Comparison of ENCODE assay signal across 8 cellular contexts in the genomic region with DNA sequence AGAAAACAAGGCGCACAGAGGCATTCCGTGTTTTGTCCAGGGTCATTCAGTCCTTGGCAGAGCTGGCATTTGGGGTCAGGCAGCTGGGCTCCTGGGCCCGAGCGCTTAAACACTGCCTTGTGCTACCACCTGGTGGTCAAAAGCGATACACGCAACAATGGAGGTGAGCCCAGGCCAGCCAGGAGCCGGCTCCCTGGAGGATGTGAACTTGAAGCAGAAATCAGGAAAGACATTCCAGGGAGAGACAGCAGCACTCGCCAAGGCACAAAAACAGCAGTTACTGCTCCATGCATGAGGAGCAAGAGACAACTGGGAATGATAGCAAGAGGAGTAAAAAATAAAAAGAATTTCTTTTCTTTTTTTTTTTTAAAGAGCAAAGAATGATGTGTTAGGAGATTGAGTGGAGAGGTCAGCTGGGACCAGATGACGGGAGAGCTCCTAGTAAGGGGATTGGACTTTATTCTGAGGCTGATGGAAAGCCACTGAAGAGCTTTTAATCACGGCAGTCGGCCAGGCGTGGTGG. TPM values are rescaled to one million over a fixed set of nuclear protein-coding genes. Genes with fewer than 3 reads are reported as not detected.
DNase-seq lines count a peak whose midpoint lies in the region; ATAC-seq and TF ChIP-seq lines count a peak whose summit lies in the region.
"Had no signal": no experiment of that assay in that cellular context is flagged by ENCODE, and none has a peak within 500 bp of the region (broad histone marks: within the 10 kb centered on the region; RNA-seq: fewer than 3 reads in every experiment).

No MANE protein-coding gene starts in this region.

- H3K56ac ChIP-seq in H9 (ENCODE audit: insufficient read length, low read depth, low read length) = no peak overlapping the region

- H2BK120ac ChIP-seq in H9 (ENCODE audit: low read depth, low read length, poor library complexity, severe bottlenecking) = no peak overlapping the region

- H4K91ac ChIP-seq in H9 (ENCODE audit: insufficient read length, low read depth, low read length) = no peak overlapping the region

- H3K36me3 Mint-ChIP-seq in H9 (ENCODE audit: insufficient read depth in 1 of 3, low read depth in 3 of 3) (no peaks in the 10 kb centered on the region; a peak in 1 of 7 replicates), T-cell (no peaks in the 10 kb centered on the region)

- ATAC-seq in T-cell (replicated peaks in 1 of 4) = peak; percentile 64 to 75 (median 68)
- peak; percentile 98 to 99 for ATAC-seq in right cardiac atrium

- H2AFZ ChIP-seq in H9 (ENCODE audit: low read length) = no peak overlapping the region

- H4K8ac ChIP-seq in H9 (replicated peaks; ENCODE audit: insufficient read length, low read depth, low read length) = no peak overlapping the region

- no peaks in the 10 kb centered on the region for H4K20me1 ChIP-seq in H9 (ENCODE audit: control insufficient read depth, insufficient read depth, insufficient read length)

- no peak overlapping the region for H4K5ac ChIP-seq in H9 (ENCODE audit: insufficient read length, low read depth, low read length)

- no peak overlapping the region for H3K9ac ChIP-seq in H9 (ENCODE audit: extremely low read depth, insufficient read length, low read length)

- H3K4me1 Mint-ChIP-seq in H9 (peaks cover 3 to 5% of the 10 kb centered on the region in 2 experiments; a peak in 3 of 4 replicates), T-cell (peaks cover 1 to 6% (median 2%) of the 10 kb centered on the region in 3 donors)

- H3K27me3 Mint-ChIP-seq in H9 (ENCODE audit: low read depth) (no peaks in the 10 kb centered on the region), T-cell (peaks cover 1 to 3% of the 10 kb centered on the region in 2 donors)

- CTCF ChIA-PET in T-cell (lab: Charles Lee) = interaction anchor here (0.6 to 2.0 kb wide), 25 partner anchors 8 to 732 kb away, joined by 3 to 7 read pairs (median 3); a partner anchor contains a TSS

- no peaks in the 10 kb centered on the region for H3K79me1 ChIP-seq in H9 (ENCODE audit: insufficient read depth, low read depth, low read length, poor library complexity, severe bottlenecking)

- TF ChIP-seq CTCF in GM12873 (IDR thresholded peaks at IDR 0.05; ENCODE audit: insufficient read depth, low read depth, low read length, missing control alignments) (peak; percentile 82), H9 (conservative IDR thresholded peaks at IDR 0.05) (peak; percentile 93)

- no peaks in the 10 kb centered on the region for H3K4me1 ChIP-seq in H9 (ENCODE audit: insufficient read depth, low read length)
- no peaks in the 10 kb centered on the region for H3K4me1 ChIP-seq in right cardiac atrium (ENCODE audit: control insufficient read depth, insufficient read depth, low read length)

- H3K18ac ChIP-seq in H9 (ENCODE audit: insufficient read length, low read depth, low read length) = no peak overlapping the region

- H3K4ac ChIP-seq in H9 (ENCODE audit: low read depth, low read length) = no peak overlapping the region

- no peak overlapping the region for H2BK12ac ChIP-seq in H9 (ENCODE audit: insufficient read length, low read depth, low read length)

- H2AK5ac ChIP-seq in H9 (ENCODE audit: insufficient read length, low read length) = no peak overlapping the region

- no peak overlapping the region for H2BK15ac ChIP-seq in H9 (ENCODE audit: low read depth, low read length)

- no peaks in the 10 kb centered on the region for H3K23me2 ChIP-seq in H9 (ENCODE audit: insufficient read length, low read depth, low read length, poor library complexity, severe bottlenecking)

- H3K9me3 ChIP-seq in H9 (ENCODE audit: control insufficient read depth, low read depth, low read length) = no peaks in the 10 kb centered on the region
- no peaks in the 10 kb centered on the region for H3K9me3 ChIP-seq in right cardiac atrium (ENCODE audit: control insufficient read depth, low read length)

- no peak overlapping the region for H3K4me3 ChIP-seq in right cardiac atrium (ENCODE audit: low read length)
- H3K4me3 ChIP-seq in skeletal muscle cell (ENCODE audit: low read depth, low read length) = no peak overlapping the region

- no peak overlapping the region for H3K23ac ChIP-seq in H9 (ENCODE audit: insufficient read length, low read depth, low read length)

- H3K9me3 Mint-ChIP-seq in H9 = no peaks in the 10 kb centered on the region
- H3K9me3 Mint-ChIP-seq in T-cell = no peaks in the 10 kb centered on the region

- no peak overlapping the region for H3K4me2 ChIP-seq in H9 (ENCODE audit: insufficient read depth, insufficient read length, low read length)

- H3K27ac Mint-ChIP-seq in H9 (no peak overlapping the region), T-cell (no peak overlapping the region)

- no peak overlapping the region for H3T11ph ChIP-seq in H9 (ENCODE audit: low read length)

- POLR2A ChIA-PET in T-cell (lab: Charles Lee) = no interaction called here

- WGBS in H9 (ENCODE audit: extremely low coverage, insufficient read length, low lambda C conversion rate) = no CpG with 5 or more reads among the region's 12 CpGs
- WGBS in right cardiac atrium = 17% methylated on average over 12 of the region's 12 CpGs

- H3K79me2 ChIP-seq in H9 (ENCODE audit: insufficient read depth, low read length) = no peaks in the 10 kb centered on the region

- H3K14ac ChIP-seq in H9 (ENCODE audit: insufficient read depth, low read length) = no peak overlapping the region

- intact Hi-C loops in right cardiac atrium (cut with DNase I) = loop anchor here in 3 of 4 donors (5.0 to 10.0 kb wide), 4 partner anchors 109 to 359 kb away; a partner anchor contains a TSS

- no peaks in the 10 kb centered on the region for H3K27me3 ChIP-seq in H9 (ENCODE audit: insufficient read depth, low read length)
- no peaks in the 10 kb centered on the region for H3K27me3 ChIP-seq in right cardiac atrium (ENCODE audit: control insufficient read depth, insufficient read depth)

- H2BK5ac ChIP-seq in H9 (ENCODE audit: insufficient read length, low read length) = no peak overlapping the region

- DNase-seq in H9 (peak; percentile 85), LoVo (ENCODE audit: low spot score) (peak; percentile 78), T-cell (peak in 33 of 34 experiments; percentile 8 to 61 (median 38)), amniotic stem cell (lab: John Stamatoyannopoulos, UW) (peak; percentile 42), right cardiac atrium (peak; percentile 81 to 92 (median 87)), skeletal muscle cell (ENCODE audit: low read depth) (peak; percentile 21)

- H2BK20ac ChIP-seq in H9 (ENCODE audit: low read depth, low read length, poor library complexity, severe bottlenecking) = no peak overlapping the region

- no peak overlapping the region for H3K4me3 Mint-ChIP-seq in H9
- no peak overlapping the region for H3K4me3 Mint-ChIP-seq in T-cell

- H3K27ac ChIP-seq in H9 (ENCODE audit: insufficient read length, low read depth, low read length) (no peak overlapping the region), right cardiac atrium (ENCODE audit: low read length) (no peak overlapping the region)

RNA-seq across cellular contexts. Expression of a gene that starts 20.7 kb away (rescaled TPM):
- total RNA-seq in H9 (2021) (not detected in 2 replicates), T-cell (not detected), right cardiac atrium (not detected)
- not detected for polyA plus RNA-seq in right cardiac atrium
- total RNA-seq: urinary bladder had no signal
- polyA plus RNA-seq: urinary bladder had no signal

RNA-seq across cellular contexts. Expression of a gene that starts 38.3 kb away (rescaled TPM):
- total RNA-seq in H9 (2021) (not detected in 2 replicates), T-cell (not detected), right cardiac atrium (not detected)
- not detected for polyA plus RNA-seq in right cardiac atrium
- total RNA-seq: urinary bladder had no signal
- polyA plus RNA-seq: urinary bladder had no signal

RNA-seq across cellular contexts. Expression of a gene that starts 41.9 kb away (rescaled TPM):
- not detected in 2 replicates for total RNA-seq in H9 (2021)
- total RNA-seq in T-cell = not detected
- total RNA-seq in right cardiac atrium = not detected
- polyA plus RNA-seq in right cardiac atrium = not detected
- total RNA-seq: urinary bladder had no signal
- polyA plus RNA-seq: urinary bladder had no signal

RNA-seq across cellular contexts. Expression of a gene that starts 47.2 kb away (rescaled TPM):
- not detected in 2 replicates for total RNA-seq in H9 (2021)
- total RNA-seq in T-cell = 1 to 10 TPM in 3 of 5 donors, not detected in 2; 1.8 to 3.0 (median 1.9) TPM
- not detected for total RNA-seq in right cardiac atrium
- not detected for polyA plus RNA-seq in right cardiac atrium
- total RNA-seq: urinary bladder had no signal

RNA-seq across cellular contexts. Expression of a gene that starts 48.6 kb away (rescaled TPM):
- total RNA-seq in H9 (2021) (1.8 and 2.3 TPM in 2 replicates), T-cell (under 1 TPM in 1 of 5 donors, not detected in 4; 0.15 TPM), right cardiac atrium (1 to 10 TPM in 2 of 4 donors, under 1 TPM in 2; 0.29 to 5.0 (median 0.87) TPM)
- polyA plus RNA-seq in right cardiac atrium = 3.5 TPM

Comparison
In these comparisons a context has a peak if more than half of its experiments do, and no peak if none do; other contexts are left out.
1. DNase-seq: peak in every context shown above with its lines; median percentile 87 in right cardiac atrium; 85 in H9; 78 in LoVo; 42 in amniotic stem cell; 38 in T-cell; 21 in skeletal muscle cell.